In genomic region chr1:101112051-101112770, GRCh38 we compare ENCODE assay signal across 8 cellular contexts.
A peak's percentile ranks its signal among the peaks of the same experiment; 100 is the strongest.
DNase-seq lines count a peak whose midpoint lies in the region; ATAC-seq and TF ChIP-seq lines count a peak whose summit lies in the region.

No MANE protein-coding gene starts in this region.

- H3K27ac Mint-ChIP-seq in T-helper 1 cell treated with Interleukin-12 subunit alpha and Interleukin-12 subunit beta and Interleukin-4 antibody, amounts not matched to agents 30 μg/mL and 1 μg/mL, for 36 hours, result peak overlapping the region; percentile 92

- DNase-seq in ascending aorta (ENCODE audit: low spot score in 2 of 2), result peak; percentile 12 to 66
- peak; percentile 27 for DNase-seq in pons (ENCODE audit: low spot score)
- DNase-seq in NCI-H345 (lab: John Stamatoyannopoulos, UW), result no peak
- DNase-seq in NCI-H526 (lab: John Stamatoyannopoulos, UW), result no peak
- DNase-seq in AG08395 (ENCODE audit: low spot score), result no peak

- no peaks in the 10 kb centered on the region for H3K27me3 ChIP-seq in ascending aorta

- no peaks in the 10 kb centered on the region for H3K36me3 ChIP-seq in ascending aorta

- no peaks in the 10 kb centered on the region for H3K9me3 ChIP-seq in ascending aorta

- no peak overlapping the region for H3K4me3 ChIP-seq in ascending aorta

- H3K4me1 Mint-ChIP-seq in T-helper 1 cell treated with Interleukin-12 subunit alpha and Interleukin-12 subunit beta and Interleukin-4 antibody, amounts not matched to agents 30 μg/mL and 1 μg/mL, for 36 hours (ENCODE audit: low read depth), result peaks cover 43% of the 10 kb centered on the region

- H3K9me3 Mint-ChIP-seq in T-helper 1 cell treated with Interleukin-12 subunit alpha and Interleukin-12 subunit beta and Interleukin-4 antibody, amounts not matched to agents 30 μg/mL and 1 μg/mL, for 36 hours, result peaks cover 23% of the 10 kb centered on the region

- H3K36me3 Mint-ChIP-seq in T-helper 1 cell treated with Interleukin-12 subunit alpha and Interleukin-12 subunit beta and Interleukin-4 antibody, amounts not matched to agents 30 μg/mL and 1 μg/mL, for 36 hours (ENCODE audit: low read depth), result peaks cover 32% of the 10 kb centered on the region

- H3K4me1 ChIP-seq in ascending aorta, result no peaks in the 10 kb centered on the region

- ATAC-seq in GM18519 (IDR thresholded peaks at IDR 0.05; ENCODE audit: low FRiP score, unreplicated experiment) (peak; percentile 95), HG02981 (IDR thresholded peaks at IDR 0.05; ENCODE audit: unreplicated experiment) (peak; percentile 96)

- peak overlapping the region; percentile 71 for H3K4me3 Mint-ChIP-seq in T-helper 1 cell treated with Interleukin-12 subunit alpha and Interleukin-12 subunit beta and Interleukin-4 antibody, amounts not matched to agents 30 μg/mL and 1 μg/mL, for 36 hours

- intact Hi-C loops in ascending aorta (cut with DNase I), result no loop called here

- H3K27ac ChIP-seq in ascending aorta, result no peak overlapping the region

- TF ChIP-seq CTCF in ascending aorta (IDR thresholded peaks at IDR 0.05), result no peak

- H3K27me3 Mint-ChIP-seq in T-helper 1 cell treated with Interleukin-12 subunit alpha and Interleukin-12 subunit beta and Interleukin-4 antibody, amounts not matched to agents 30 μg/mL and 1 μg/mL, for 36 hours (ENCODE audit: low read depth), result no peaks in the 10 kb centered on the region

Comparison
In these comparisons a context has a peak if more than half of its experiments do, and no peak if none do; other contexts are left out.
1. DNase-seq: peak in ascending aorta (2 of 2) and pons (single experiment); none in NCI-H345 (single experiment), NCI-H526 (0 of 2) and AG08395 (single experiment).